In genomic region chr6:46186583-46186982, GRCh38 we compare ENCODE assay signal across 20 cellular contexts. TPM values are rescaled to one million over a fixed set of nuclear protein-coding genes. Genes with fewer than 3 reads are reported as not detected.
DNase-seq lines count a peak whose midpoint lies in the region; ATAC-seq and TF ChIP-seq lines count a peak whose summit lies in the region.
"Had no signal": no experiment of that assay in that cellular context is flagged by ENCODE, and none has a peak within 500 bp of the region (broad histone marks: within the 10 kb centered on the region; RNA-seq: fewer than 3 reads in every experiment).

No MANE protein-coding gene starts in this region.

- H3K4me3 ChIP-seq in choroid plexus epithelial cell (ENCODE audit: low read depth, low read length) (no peak overlapping the region), skeletal muscle cell (ENCODE audit: low read depth, low read length) (no peak overlapping the region)

- ATAC-seq in HG03095 (IDR thresholded peaks at IDR 0.05; ENCODE audit: unreplicated experiment) = no peak
- ATAC-seq: HCT116, SK-N-SH treated with all-trans-retinoic acid at 6 μM for 48 hours had no signal

- DNase-seq in M059J (ENCODE audit: low read depth) (peak; percentile 61), choroid plexus epithelial cell (ENCODE audit: low read depth) (peak; percentile 7), skeletal muscle cell (ENCODE audit: low read depth) (peak; percentile 15), NCI-H1092 treated with DMSO at 0.1 percent for 48 hours (lab: John Stamatoyannopoulos, UW) (no peak), NCI-H524 (lab: John Stamatoyannopoulos, UW) (no peak)
- DNase-seq in stimulated activated CD4-positive, alpha-beta T cell treated with anti-CD3 and anti-CD28 coated beads, Interleukin-12 subunit alpha, Interleukin-12 subunit beta, amount 100 ng/mL, for 4 hours = no peak
- DNase-seq: AML-193, DMS53, GDM1, Karpas-422, NCI-H187, NCI-H446, NCI-H526 treated with DMSO at 0.1 percent for 48 hours had no signal

- H3K27ac ChIP-seq in 22Rv1 = peak overlapping the region; percentile 69
- H3K27ac ChIP-seq: C4-2B, RWPE1 had no signal

- TF ChIP-seq CTCF in 22Rv1 (IDR thresholded peaks at IDR 0.05) (no peak), choroid plexus epithelial cell (conservative IDR thresholded peaks at IDR 0.05; ENCODE audit: low read depth, low read length) (no peak)

RNA-seq across cellular contexts. Expression of gene ENPP5, which starts 15.8 kb away (rescaled TPM):
- total RNA-seq in M059J (2014; rRNA removed; shearing (Covaris generic)) = 0.22 and 1.0 TPM in 2 replicates
- total RNA-seq: A172 had no signal

RNA-seq across cellular contexts. Expression of gene ENPP4, which starts 56.8 kb away (rescaled TPM):
- 3.1 and 3.7 TPM in 2 replicates for total RNA-seq in M059J (2014; rRNA removed; shearing (Covaris generic))
- total RNA-seq: A172 had no signal

Comparison
In these comparisons a context has a peak if more than half of its experiments do, and no peak if none do; other contexts are left out.
1. DNase-seq: peak in M059J (single experiment), choroid plexus epithelial cell (single experiment) and skeletal muscle cell (single experiment); none in NCI-H1092 treated with DMSO at 0.1 percent for 48 hours (single experiment), stimulated activated CD4-positive, alpha-beta T cell treated with anti-CD3 and anti-CD28 coated beads, Interleukin-12 subunit alpha, Interleukin-12 subunit beta, amount 100 ng/mL, for 4 hours (single experiment) and NCI-H524 (0 of 2).